In genomic region chr1:5907386-5907785, GRCh38 we compare ENCODE assay signal across 1 cellular context.
TF ChIP-seq lines count a peak whose summit lies in the region.

No MANE protein-coding gene starts in this region.

TF ChIP-seq in HepG2, 621 proteins besides CTCF, POLR2A, EP300 and RAD21:
- TF ChIP-seq HIC2 (CRISPR knock-in tag; IDR thresholded peaks at IDR 0.05; ENCODE audit: low read depth) (no peak), ZNF629 (CRISPR knock-in tag; conservative IDR thresholded peaks at IDR 0.05) (peak; percentile 43; the same call in 1 of the 2 replicates)
